1 cellular context compared by ENCODE assay signal in the genomic region with DNA sequence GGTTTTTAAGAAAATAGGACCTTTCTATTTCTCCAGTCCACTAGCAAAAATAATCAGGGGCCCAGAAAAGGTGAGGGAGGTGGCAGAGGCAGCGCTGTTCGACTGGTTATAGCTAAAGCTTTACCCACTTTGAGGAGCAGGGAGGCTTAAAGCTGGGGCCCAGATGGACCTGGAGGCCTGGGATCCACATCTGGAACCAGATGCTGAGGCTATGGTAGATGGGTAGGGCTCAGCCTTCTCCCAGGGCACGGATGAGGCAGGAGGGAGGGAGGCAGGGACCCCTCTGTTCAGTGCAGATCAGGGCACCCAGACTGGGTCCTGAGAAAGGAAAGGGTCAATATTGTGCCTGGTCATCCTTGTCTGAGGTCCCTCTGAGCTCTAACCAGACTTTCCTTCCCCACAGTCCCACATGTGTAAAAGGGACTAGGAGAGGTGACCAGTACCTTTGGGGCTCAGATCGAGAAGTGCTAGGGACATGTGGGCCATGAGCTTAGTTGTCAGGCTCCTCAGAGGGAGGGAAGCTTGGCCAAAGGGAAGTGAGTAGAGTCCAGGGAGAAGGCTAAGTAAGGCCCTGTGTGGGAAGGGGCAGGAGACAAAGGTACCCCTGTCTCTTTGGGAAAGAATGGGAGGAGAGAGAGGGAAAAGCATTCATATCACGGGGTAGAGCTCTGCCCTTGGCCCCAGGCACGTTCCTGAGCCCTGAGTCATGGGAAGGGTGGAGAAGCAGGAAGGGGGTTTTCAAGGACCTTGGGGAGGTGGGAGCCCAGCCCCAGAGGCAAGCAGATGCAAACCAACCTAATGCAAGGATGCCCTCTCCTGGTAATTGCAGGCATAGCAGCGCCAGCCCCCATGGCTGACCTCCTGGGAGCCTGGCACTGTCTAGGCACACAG.
TF ChIP-seq lines count a peak whose summit lies in the region.

No MANE protein-coding gene starts in this region.

TF ChIP-seq in GM12878, 131 proteins besides CTCF, POLR2A, EP300 and RAD21 (continues in another document):
- TF ChIP-seq IRF3 (IDR thresholded peaks at IDR 0.05) (0 out of 2 replicates have a peak, but pooled peaks have one; percentile 36), ZNF207 (IDR thresholded peaks at IDR 0.05; ENCODE audit: borderline replicate concordance) (peak; percentile 44; the same call in 1 of the 2 replicates), GABPA (IDR thresholded peaks at IDR 0.05; ENCODE audit: low read depth) (no peak), LARP7 (IDR thresholded peaks at IDR 0.05) (no peak), ZZZ3 (IDR thresholded peaks at IDR 0.05; ENCODE audit: control insufficient read depth, insufficient read length, low read depth) (no peak), ZNF622 (IDR thresholded peaks at IDR 0.05) (no peak), SREBF2 (IDR thresholded peaks at IDR 0.05; ENCODE audit: low read length) (no peak), KAT2A (conservative IDR thresholded peaks at IDR 0.05; ENCODE audit: control insufficient read depth, low read depth, low read length) (no peak), SMARCA5 (IDR thresholded peaks at IDR 0.05) (peak; percentile 37; the same call in 1 of the 2 replicates), NFXL1 (IDR thresholded peaks at IDR 0.05; ENCODE audit: borderline replicate concordance) (no peak), SIX5 (IDR thresholded peaks at IDR 0.05; ENCODE audit: low read depth, low read length, severe bottlenecking) (no peak), ZNF24 (IDR thresholded peaks at IDR 0.05) (0 out of 2 replicates have a peak, but pooled peaks have one; percentile 6), IRF4 (IDR thresholded peaks at IDR 0.05; ENCODE audit: low read depth, low read length) (peak; percentile 34; the same call in 1 of the 2 replicates), SPI1 (IDR thresholded peaks at IDR 0.05; ENCODE audit: borderline replicate concordance, insufficient read depth, low read depth, low read length) (no peak), RELB (IDR thresholded peaks at IDR 0.05; ENCODE audit: low read depth) (0 out of 2 replicates have a peak, but pooled peaks have one; percentile 58), NRF1 (conservative IDR thresholded peaks at IDR 0.05; ENCODE audit: low read depth, low read length) (no peak), MYB (IDR thresholded peaks at IDR 0.05; ENCODE audit: borderline replicate concordance, low read depth, low read length) (no peak), ZNF274 (IDR thresholded peaks at IDR 0.05; ENCODE audit: insufficient read depth, insufficient read length) (no peak), NBN (IDR thresholded peaks at IDR 0.05) (peak; percentile 71; the same call in 1 of the 2 replicates), RAD51 (IDR thresholded peaks at IDR 0.05) (no peak), EZH2 (IDR thresholded peaks at IDR 0.05; ENCODE audit: borderline replicate concordance, control insufficient read depth, low read depth, low read length) (no peak), TCF12 (IDR thresholded peaks at IDR 0.05; ENCODE audit: low read depth, low read length) (no peak), BHLHE40 (IDR thresholded peaks at IDR 0.05; ENCODE audit: borderline replicate concordance in 1 of 2, low read depth in 2 of 2, low read length in 1 of 2) (peak; percentile 32 to 54; a peak in 2 of 4 replicates), STAT1 (conservative IDR thresholded peaks at IDR 0.05) (no peak), FOXM1 (IDR thresholded peaks at IDR 0.05; ENCODE audit: low read depth, low read length) (no peak)
- TF ChIP-seq, protein P1, sequence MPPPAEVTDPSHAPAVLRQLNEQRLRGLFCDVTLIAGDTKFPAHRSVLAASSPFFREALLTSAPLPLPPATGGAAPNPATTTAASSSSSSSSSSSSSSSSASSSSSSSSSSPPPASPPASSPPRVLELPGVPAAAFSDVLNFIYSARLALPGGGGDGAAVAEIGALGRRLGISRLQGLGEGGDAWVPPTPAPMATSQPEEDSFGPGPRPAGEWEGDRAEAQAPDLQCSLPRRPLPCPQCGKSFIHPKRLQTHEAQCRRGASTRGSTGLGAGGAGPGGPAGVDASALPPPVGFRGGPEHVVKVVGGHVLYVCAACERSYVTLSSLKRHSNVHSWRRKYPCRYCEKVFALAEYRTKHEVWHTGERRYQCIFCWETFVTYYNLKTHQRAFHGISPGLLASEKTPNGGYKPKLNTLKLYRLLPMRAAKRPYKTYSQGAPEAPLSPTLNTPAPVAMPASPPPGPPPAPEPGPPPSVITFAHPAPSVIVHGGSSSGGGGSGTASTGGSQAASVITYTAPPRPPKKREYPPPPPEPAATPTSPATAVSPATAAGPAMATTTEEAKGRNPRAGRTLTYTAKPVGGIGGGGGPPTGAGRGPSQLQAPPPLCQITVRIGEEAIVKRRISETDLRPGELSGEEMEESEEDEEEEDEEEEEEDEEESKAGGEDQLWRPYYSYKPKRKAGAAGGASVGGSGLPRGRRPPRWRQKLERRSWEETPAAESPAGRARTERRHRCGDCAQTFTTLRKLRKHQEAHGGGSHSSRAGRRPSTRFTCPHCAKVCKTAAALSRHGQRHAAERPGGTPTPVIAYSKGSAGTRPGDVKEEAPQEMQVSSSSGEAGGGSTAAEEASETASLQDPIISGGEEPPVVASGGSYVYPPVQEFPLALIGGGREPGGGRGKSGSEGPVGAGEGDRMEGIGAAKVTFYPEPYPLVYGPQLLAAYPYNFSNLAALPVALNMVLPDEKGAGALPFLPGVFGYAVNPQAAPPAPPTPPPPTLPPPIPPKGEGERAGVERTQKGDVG (CRISPR knock-in tag; IDR thresholded peaks at IDR 0.05) = no peak
- TF ChIP-seq, protein P2, sequence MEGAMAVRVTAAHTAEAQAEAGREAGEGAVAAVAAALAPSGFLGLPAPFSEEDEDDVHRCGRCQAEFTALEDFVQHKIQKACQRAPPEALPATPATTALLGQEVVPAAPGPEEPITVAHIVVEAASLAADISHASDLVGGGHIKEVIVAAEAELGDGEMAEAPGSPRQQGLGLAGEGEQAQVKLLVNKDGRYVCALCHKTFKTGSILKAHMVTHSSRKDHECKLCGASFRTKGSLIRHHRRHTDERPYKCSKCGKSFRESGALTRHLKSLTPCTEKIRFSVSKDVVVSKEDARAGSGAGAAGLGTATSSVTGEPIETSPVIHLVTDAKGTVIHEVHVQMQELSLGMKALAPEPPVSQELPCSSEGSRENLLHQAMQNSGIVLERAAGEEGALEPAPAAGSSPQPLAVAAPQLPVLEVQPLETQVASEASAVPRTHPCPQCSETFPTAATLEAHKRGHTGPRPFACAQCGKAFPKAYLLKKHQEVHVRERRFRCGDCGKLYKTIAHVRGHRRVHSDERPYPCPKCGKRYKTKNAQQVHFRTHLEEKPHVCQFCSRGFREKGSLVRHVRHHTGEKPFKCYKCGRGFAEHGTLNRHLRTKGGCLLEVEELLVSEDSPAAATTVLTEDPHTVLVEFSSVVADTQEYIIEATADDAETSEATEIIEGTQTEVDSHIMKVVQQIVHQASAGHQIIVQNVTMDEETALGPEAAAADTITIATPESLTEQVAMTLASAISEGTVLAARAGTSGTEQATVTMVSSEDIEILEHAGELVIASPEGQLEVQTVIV (IDR thresholded peaks at IDR 0.05; ENCODE audit: borderline replicate concordance, partially characterized antibody) = no peak
- TF ChIP-seq, protein P3, sequence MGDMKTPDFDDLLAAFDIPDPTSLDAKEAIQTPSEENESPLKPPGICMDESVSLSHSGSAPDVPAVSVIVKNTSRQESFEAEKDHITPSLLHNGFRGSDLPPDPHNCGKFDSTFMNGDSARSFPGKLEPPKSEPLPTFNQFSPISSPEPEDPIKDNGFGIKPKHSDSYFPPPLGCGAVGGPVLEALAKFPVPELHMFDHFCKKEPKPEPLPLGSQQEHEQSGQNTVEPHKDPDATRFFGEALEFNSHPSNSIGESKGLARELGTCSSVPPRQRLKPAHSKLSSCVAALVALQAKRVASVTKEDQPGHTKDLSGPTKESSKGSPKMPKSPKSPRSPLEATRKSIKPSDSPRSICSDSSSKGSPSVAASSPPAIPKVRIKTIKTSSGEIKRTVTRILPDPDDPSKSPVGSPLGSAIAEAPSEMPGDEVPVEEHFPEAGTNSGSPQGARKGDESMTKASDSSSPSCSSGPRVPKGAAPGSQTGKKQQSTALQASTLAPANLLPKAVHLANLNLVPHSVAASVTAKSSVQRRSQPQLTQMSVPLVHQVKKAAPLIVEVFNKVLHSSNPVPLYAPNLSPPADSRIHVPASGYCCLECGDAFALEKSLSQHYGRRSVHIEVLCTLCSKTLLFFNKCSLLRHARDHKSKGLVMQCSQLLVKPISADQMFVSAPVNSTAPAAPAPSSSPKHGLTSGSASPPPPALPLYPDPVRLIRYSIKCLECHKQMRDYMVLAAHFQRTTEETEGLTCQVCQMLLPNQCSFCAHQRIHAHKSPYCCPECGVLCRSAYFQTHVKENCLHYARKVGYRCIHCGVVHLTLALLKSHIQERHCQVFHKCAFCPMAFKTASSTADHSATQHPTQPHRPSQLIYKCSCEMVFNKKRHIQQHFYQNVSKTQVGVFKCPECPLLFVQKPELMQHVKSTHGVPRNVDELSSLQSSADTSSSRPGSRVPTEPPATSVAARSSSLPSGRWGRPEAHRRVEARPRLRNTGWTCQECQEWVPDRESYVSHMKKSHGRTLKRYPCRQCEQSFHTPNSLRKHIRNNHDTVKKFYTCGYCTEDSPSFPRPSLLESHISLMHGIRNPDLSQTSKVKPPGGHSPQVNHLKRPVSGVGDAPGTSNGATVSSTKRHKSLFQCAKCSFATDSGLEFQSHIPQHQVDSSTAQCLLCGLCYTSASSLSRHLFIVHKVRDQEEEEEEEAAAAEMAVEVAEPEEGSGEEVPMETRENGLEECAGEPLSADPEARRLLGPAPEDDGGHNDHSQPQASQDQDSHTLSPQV (IDR thresholded peaks at IDR 0.05) = no peak
- TF ChIP-seq, protein P4, sequence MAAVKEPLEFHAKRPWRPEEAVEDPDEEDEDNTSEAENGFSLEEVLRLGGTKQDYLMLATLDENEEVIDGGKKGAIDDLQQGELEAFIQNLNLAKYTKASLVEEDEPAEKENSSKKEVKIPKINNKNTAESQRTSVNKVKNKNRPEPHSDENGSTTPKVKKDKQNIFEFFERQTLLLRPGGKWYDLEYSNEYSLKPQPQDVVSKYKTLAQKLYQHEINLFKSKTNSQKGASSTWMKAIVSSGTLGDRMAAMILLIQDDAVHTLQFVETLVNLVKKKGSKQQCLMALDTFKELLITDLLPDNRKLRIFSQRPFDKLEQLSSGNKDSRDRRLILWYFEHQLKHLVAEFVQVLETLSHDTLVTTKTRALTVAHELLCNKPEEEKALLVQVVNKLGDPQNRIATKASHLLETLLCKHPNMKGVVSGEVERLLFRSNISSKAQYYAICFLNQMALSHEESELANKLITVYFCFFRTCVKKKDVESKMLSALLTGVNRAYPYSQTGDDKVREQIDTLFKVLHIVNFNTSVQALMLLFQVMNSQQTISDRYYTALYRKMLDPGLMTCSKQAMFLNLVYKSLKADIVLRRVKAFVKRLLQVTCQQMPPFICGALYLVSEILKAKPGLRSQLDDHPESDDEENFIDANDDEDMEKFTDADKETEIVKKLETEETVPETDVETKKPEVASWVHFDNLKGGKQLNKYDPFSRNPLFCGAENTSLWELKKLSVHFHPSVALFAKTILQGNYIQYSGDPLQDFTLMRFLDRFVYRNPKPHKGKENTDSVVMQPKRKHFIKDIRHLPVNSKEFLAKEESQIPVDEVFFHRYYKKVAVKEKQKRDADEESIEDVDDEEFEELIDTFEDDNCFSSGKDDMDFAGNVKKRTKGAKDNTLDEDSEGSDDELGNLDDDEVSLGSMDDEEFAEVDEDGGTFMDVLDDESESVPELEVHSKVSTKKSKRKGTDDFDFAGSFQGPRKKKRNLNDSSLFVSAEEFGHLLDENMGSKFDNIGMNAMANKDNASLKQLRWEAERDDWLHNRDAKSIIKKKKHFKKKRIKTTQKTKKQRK (IDR thresholded peaks at IDR 0.05; ENCODE audit: low read depth, low read length) = no peak
- TF ChIP-seq, protein P5, sequence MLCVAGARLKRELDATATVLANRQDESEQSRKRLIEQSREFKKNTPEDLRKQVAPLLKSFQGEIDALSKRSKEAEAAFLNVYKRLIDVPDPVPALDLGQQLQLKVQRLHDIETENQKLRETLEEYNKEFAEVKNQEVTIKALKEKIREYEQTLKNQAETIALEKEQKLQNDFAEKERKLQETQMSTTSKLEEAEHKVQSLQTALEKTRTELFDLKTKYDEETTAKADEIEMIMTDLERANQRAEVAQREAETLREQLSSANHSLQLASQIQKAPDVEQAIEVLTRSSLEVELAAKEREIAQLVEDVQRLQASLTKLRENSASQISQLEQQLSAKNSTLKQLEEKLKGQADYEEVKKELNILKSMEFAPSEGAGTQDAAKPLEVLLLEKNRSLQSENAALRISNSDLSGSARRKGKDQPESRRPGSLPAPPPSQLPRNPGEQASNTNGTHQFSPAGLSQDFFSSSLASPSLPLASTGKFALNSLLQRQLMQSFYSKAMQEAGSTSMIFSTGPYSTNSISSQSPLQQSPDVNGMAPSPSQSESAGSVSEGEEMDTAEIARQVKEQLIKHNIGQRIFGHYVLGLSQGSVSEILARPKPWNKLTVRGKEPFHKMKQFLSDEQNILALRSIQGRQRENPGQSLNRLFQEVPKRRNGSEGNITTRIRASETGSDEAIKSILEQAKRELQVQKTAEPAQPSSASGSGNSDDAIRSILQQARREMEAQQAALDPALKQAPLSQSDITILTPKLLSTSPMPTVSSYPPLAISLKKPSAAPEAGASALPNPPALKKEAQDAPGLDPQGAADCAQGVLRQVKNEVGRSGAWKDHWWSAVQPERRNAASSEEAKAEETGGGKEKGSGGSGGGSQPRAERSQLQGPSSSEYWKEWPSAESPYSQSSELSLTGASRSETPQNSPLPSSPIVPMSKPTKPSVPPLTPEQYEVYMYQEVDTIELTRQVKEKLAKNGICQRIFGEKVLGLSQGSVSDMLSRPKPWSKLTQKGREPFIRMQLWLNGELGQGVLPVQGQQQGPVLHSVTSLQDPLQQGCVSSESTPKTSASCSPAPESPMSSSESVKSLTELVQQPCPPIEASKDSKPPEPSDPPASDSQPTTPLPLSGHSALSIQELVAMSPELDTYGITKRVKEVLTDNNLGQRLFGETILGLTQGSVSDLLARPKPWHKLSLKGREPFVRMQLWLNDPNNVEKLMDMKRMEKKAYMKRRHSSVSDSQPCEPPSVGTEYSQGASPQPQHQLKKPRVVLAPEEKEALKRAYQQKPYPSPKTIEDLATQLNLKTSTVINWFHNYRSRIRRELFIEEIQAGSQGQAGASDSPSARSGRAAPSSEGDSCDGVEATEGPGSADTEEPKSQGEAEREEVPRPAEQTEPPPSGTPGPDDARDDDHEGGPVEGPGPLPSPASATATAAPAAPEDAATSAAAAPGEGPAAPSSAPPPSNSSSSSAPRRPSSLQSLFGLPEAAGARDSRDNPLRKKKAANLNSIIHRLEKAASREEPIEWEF (IDR thresholded peaks at IDR 0.05; ENCODE audit: insufficient replicate concordance, low read depth, low read length) = no peak
